Comparison of ENCODE assay signal across 1 cellular context in genomic region chr12:129193263-129193871, GRCh38.
TF ChIP-seq lines count a peak whose summit lies in the region.

No MANE protein-coding gene starts in this region.

TF ChIP-seq in Ishikawa, 13 proteins besides CTCF, POLR2A, EP300 and RAD21 (continued from another document):
- TF ChIP-seq REST (IDR thresholded peaks at IDR 0.05; ENCODE audit: low read depth): no peak
- TF ChIP-seq MAX (IDR thresholded peaks at IDR 0.05): no peak
- no peak for TF ChIP-seq TCF12 (IDR thresholded peaks at IDR 0.05; ENCODE audit: low read depth)
- no peak for TF ChIP-seq USF1 (IDR thresholded peaks at IDR 0.05)
